ENCODE assay signal across 8 cellular contexts in the genomic region with DNA sequence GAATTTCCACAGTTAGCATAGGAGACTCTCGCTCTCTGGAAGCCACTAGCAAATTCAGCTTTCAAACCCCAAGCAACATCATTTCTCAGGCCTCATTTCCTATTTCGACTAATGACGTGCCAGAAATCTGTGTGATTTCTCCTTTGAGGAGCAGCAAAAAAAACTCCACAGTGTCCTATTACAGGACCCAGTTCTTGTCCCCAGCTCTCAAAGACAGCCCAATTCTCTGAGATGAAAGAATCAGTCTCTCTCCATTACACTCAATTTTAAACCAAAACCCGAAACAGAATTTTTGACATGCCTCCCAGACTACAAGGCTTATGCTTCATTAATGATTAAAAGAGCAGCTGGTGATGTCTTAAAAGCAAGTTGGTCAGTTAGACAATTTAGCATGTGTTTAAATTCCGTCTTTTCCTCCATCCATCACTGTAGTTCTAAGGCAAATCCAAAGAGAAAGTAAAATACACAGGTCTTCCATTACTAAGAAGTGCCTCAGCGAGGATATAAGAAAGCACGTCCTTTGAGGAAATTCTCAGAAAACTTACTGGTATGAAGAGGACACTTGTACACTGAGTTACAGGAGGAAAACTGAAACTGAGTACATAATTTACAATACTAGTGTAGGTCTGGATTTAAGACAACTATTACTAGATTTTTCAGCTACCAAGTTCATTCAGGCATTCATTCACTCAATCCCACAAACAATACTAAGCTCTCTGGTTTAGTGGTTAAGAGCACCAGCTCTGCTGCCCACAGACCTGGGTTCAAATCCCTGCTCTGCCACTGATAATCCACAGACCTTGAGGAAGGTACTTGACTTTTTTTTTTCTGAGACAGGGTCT. TPM values are rescaled to one million over a fixed set of nuclear protein-coding genes. Genes with fewer than 3 reads are reported as not detected.
DNase-seq lines count a peak whose midpoint lies in the region; FAIRE-seq lines count a peak whose summit lies in the region.

No MANE protein-coding gene starts in this region.

- no peak overlapping the region for H3K4me3 ChIP-seq in mucosa of stomach (ENCODE audit: low read length)

- CTCF ChIA-PET in activated CD4-positive, alpha-beta T cell treated with anti-CD3 and anti-CD28 coated beads, Interleukin-2, amount 10 ng/mL, durations not matched to agents 7 days and 5 days (lab: Charles Lee), result interaction anchor here (0.6 to 1.0 kb wide), 3 partner anchors 28 to 213 kb away, joined by 3 to 5 read pairs (median 4); no protein-coding TSS in a partner anchor

- peak overlapping the region; percentile 98 for H3K27ac Mint-ChIP-seq in activated CD4-positive, alpha-beta T cell treated with anti-CD3 and anti-CD28 coated beads, Interleukin-2, amount 10 ng/mL, durations not matched to agents 7 days and 5 days

- H3K4me1 Mint-ChIP-seq in activated CD4-positive, alpha-beta T cell treated with anti-CD3 and anti-CD28 coated beads, Interleukin-2, amount 10 ng/mL, durations not matched to agents 7 days and 5 days, result peaks cover 73% of the 10 kb centered on the region

- H3K36me3 ChIP-seq in mucosa of stomach (ENCODE audit: control insufficient read depth, insufficient read depth, low read length), result no peaks in the 10 kb centered on the region

- H3K4me3 Mint-ChIP-seq in activated CD4-positive, alpha-beta T cell treated with anti-CD3 and anti-CD28 coated beads, Interleukin-2, amount 10 ng/mL, durations not matched to agents 7 days and 5 days, result peak overlapping the region; percentile 73

- POLR2A ChIA-PET in activated CD4-positive, alpha-beta T cell treated with anti-CD3 and anti-CD28 coated beads, Interleukin-2, amount 10 ng/mL, durations not matched to agents 7 days and 5 days (lab: Charles Lee), result interaction anchor here (0.9 kb wide), 1 partner anchor 13 kb away, joined by 3 read pairs; a partner anchor contains a TSS

- H3K27me3 Mint-ChIP-seq in activated CD4-positive, alpha-beta T cell treated with anti-CD3 and anti-CD28 coated beads, Interleukin-2, amount 10 ng/mL, durations not matched to agents 7 days and 5 days, result no peaks in the 10 kb centered on the region

- peaks cover 30% of the 10 kb centered on the region for H3K36me3 Mint-ChIP-seq in activated CD4-positive, alpha-beta T cell treated with anti-CD3 and anti-CD28 coated beads, Interleukin-2, amount 10 ng/mL, durations not matched to agents 7 days and 5 days (ENCODE audit: low read depth)

- no peaks in the 10 kb centered on the region for H3K27me3 ChIP-seq in mucosa of stomach (ENCODE audit: control insufficient read depth, insufficient read depth, low read length)

- peaks cover 5% of the 10 kb centered on the region for H3K9me3 Mint-ChIP-seq in activated CD4-positive, alpha-beta T cell treated with anti-CD3 and anti-CD28 coated beads, Interleukin-2, amount 10 ng/mL, durations not matched to agents 7 days and 5 days

- H3K4me1 ChIP-seq in mucosa of stomach (ENCODE audit: control insufficient read depth, insufficient read depth, low read length), result peaks cover 45% of the 10 kb centered on the region

- H3K9me3 ChIP-seq in mucosa of stomach (ENCODE audit: control insufficient read depth, low read length), result no peaks in the 10 kb centered on the region

- peak overlapping the region; percentile 8 for H3K9ac ChIP-seq in mucosa of stomach (ENCODE audit: low read length)

- peak; percentile 29 for DNase-seq in activated CD4-positive, alpha-beta T cell treated with anti-CD3 and anti-CD28 coated beads, Interleukin-2, amount 10 ng/mL, durations not matched to agents 7 days and 5 days
- no peak for DNase-seq in activated CD4-positive, alpha-beta T cell treated with anti-CD3 and anti-CD28 coated beads, Interleukin-2, amount 50 U/mL, for 1 hour
- no peak for DNase-seq in HTR-8/SVneo (ENCODE audit: insufficient read length, low spot score)
- DNase-seq in central memory CD4-positive, alpha-beta T cell, result peak; percentile 21
- DNase-seq in effector CD8-positive, alpha-beta T cell (lab: John Stamatoyannopoulos, UW), result no peak
- DNase-seq in NCI-H146 (lab: John Stamatoyannopoulos, UW), result no peak
- no peak for DNase-seq in effector CD4-positive, alpha-beta T cell

- peak; percentile 20 for FAIRE-seq in HTR-8/SVneo (lab: Jason Lieb, UNC)

RNA-seq across cellular contexts. Expression of a gene that starts 12.5 kb away (rescaled TPM):
- 10 to 100 TPM; 29.5 to 32.0 TPM for total RNA-seq in activated CD4-positive, alpha-beta T cell treated with anti-CD3 and anti-CD28 coated beads, Interleukin-2, amount 10 ng/mL, durations not matched to agents 7 days and 5 days

RNA-seq across cellular contexts. Expression of a gene that starts 12.9 kb away (rescaled TPM):
- total RNA-seq in activated CD4-positive, alpha-beta T cell treated with anti-CD3 and anti-CD28 coated beads, Interleukin-2, amount 10 ng/mL, durations not matched to agents 7 days and 5 days, result under 1 TPM in 1 of 2 experiments, not detected in 1; 0.06 TPM

Comparison
In these comparisons a context has a peak if more than half of its experiments do, and no peak if none do; other contexts are left out.
1. DNase-seq: peak in activated CD4-positive, alpha-beta T cell treated with anti-CD3 and anti-CD28 coated beads, Interleukin-2, amount 10 ng/mL, durations not matched to agents 7 days and 5 days (single experiment) and central memory CD4-positive, alpha-beta T cell (single experiment); none in activated CD4-positive, alpha-beta T cell treated with anti-CD3 and anti-CD28 coated beads, Interleukin-2, amount 50 U/mL, for 1 hour (single experiment), HTR-8/SVneo (single experiment), effector CD8-positive, alpha-beta T cell (single experiment), NCI-H146 (single experiment) and effector CD4-positive, alpha-beta T cell (single experiment).